Comparison of ENCODE assay signal across 14 cellular contexts in the genomic region with DNA sequence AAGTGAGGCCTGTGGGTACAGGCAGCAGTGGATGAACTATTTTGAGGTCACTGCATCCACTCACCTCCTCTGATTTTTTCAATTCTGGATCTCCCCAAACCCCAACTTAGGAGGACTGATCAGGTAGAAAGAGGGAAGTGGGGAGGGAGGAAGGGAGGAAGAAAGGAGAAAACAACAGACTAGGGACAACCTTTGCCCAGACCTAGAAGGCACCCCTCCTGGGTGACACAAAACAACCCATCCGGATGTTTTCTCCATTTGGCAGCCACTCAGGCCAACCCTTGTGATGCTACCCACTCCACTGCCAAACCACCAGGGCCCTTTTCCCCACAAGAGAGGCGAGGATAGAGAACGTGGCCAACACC. TPM values are rescaled to one million over a fixed set of nuclear protein-coding genes. Genes with fewer than 3 reads are reported as not detected.
DNase-seq lines count a peak whose midpoint lies in the region; ATAC-seq, FAIRE-seq and TF ChIP-seq lines count a peak whose summit lies in the region.
"Had no signal": no experiment of that assay in that cellular context is flagged by ENCODE, and none has a peak within 500 bp of the region (broad histone marks: within the 10 kb centered on the region; RNA-seq: fewer than 3 reads in every experiment).

No MANE protein-coding gene starts in this region.

- H3K9me3 Mint-ChIP-seq in activated T-cell treated with anti-CD3 and anti-CD28 coated beads, Interleukin-2, amount 50 U/mL, for 4 hours: no peaks in the 10 kb centered on the region
- H3K9me3 Mint-ChIP-seq in activated CD8-positive, alpha-beta T cell treated with anti-CD3 and anti-CD28 coated beads for 36 hours: no peaks in the 10 kb centered on the region
- no peaks in the 10 kb centered on the region for H3K9me3 Mint-ChIP-seq in immature natural killer cell
- H3K9me3 Mint-ChIP-seq in stimulated activated naive B cell treated with anti-CD40 and anti-IgM and Interleukin-4, amounts not matched to agents 10 μg/mL and 1 μg/mL and 100 μg/mL, for 72 hours: no peaks in the 10 kb centered on the region

- FAIRE-seq in H54 (lab: Jason Lieb, UNC): no peak

- TF ChIP-seq CTCF in activated CD8-positive, alpha-beta T cell treated with anti-CD3 and anti-CD28 coated beads for 36 hours (IDR thresholded peaks at IDR 0.05): no peak

- POLR2A ChIA-PET in activated CD8-positive, alpha-beta T cell treated with anti-CD3 and anti-CD28 coated beads for 36 hours (lab: Charles Lee): interaction anchor here (0.5 to 0.8 kb wide), 2 partner anchors 45 to 626 kb away, joined by 3 to 4 read pairs; no protein-coding TSS in a partner anchor

- TF ChIP-seq POLR2A in H54 (IDR thresholded peaks at IDR 0.05; ENCODE audit: low read depth, low read length): no peak

- H3K27me3 Mint-ChIP-seq in activated T-cell treated with anti-CD3 and anti-CD28 coated beads, Interleukin-2, amount 50 U/mL, for 4 hours (ENCODE audit: low read depth): no peaks in the 10 kb centered on the region
- no peaks in the 10 kb centered on the region for H3K27me3 Mint-ChIP-seq in activated CD8-positive, alpha-beta T cell treated with anti-CD3 and anti-CD28 coated beads for 36 hours
- peaks cover 0 to 2% (median 0%) of the 10 kb centered on the region in 3 donors for H3K27me3 Mint-ChIP-seq in immature natural killer cell (ENCODE audit: low read depth in 3 of 3)
- H3K27me3 Mint-ChIP-seq in stimulated activated naive B cell treated with anti-CD40 and anti-IgM and Interleukin-4, amounts not matched to agents 10 μg/mL and 1 μg/mL and 100 μg/mL, for 72 hours: no peaks in the 10 kb centered on the region

- DNase-seq in activated T-cell treated with anti-CD3 and anti-CD28 coated beads, Interleukin-2, amount 50 U/mL, for 4 hours: no peak
- no peak for DNase-seq in activated T-cell treated with anti-CD3 and anti-CD28 coated beads, Interleukin-2, amount 50 U/mL, for 48 hours
- peak; percentile 41 for DNase-seq in activated CD8-positive, alpha-beta T cell treated with anti-CD3 and anti-CD28 coated beads for 36 hours
- DNase-seq in immature natural killer cell: no peak
- DNase-seq in stimulated activated naive B cell treated with anti-CD40 and anti-IgM and Interleukin-4, amounts not matched to agents 10 μg/mL and 1 μg/mL and 100 μg/mL, for 72 hours: no peak
- DNase-seq in DMS114 treated with DMSO at 0.1 percent for 48 hours (lab: John Stamatoyannopoulos, UW; ENCODE audit: unreplicated experiment): no peak
- DNase-seq in H54 (ENCODE audit: insufficient read length, low spot score): no peak
- no peak for DNase-seq in SIG-M5 (lab: John Stamatoyannopoulos, UW)
- DNase-seq: foreskin melanocyte, NCI-H187 had no signal

- CTCF ChIA-PET in activated CD8-positive, alpha-beta T cell treated with anti-CD3 and anti-CD28 coated beads for 36 hours (lab: Charles Lee): interaction anchor here (1.0 to 1.3 kb wide), 3 partner anchors 9 to 303 kb away, joined by 3 to 4 read pairs (median 3); no protein-coding TSS in a partner anchor

- peaks cover 73% of the 10 kb centered on the region for H3K4me1 Mint-ChIP-seq in activated T-cell treated with anti-CD3 and anti-CD28 coated beads, Interleukin-2, amount 50 U/mL, for 4 hours (ENCODE audit: low read depth)
- peaks cover 75% of the 10 kb centered on the region for H3K4me1 Mint-ChIP-seq in activated CD8-positive, alpha-beta T cell treated with anti-CD3 and anti-CD28 coated beads for 36 hours (ENCODE audit: low read depth)
- peaks cover 58 to 59% of the 10 kb centered on the region in 2 donors for H3K4me1 Mint-ChIP-seq in immature natural killer cell
- H3K4me1 Mint-ChIP-seq in stimulated activated naive B cell treated with anti-CD40 and anti-IgM and Interleukin-4, amounts not matched to agents 10 μg/mL and 1 μg/mL and 100 μg/mL, for 72 hours: peaks cover 66 to 86% of the 10 kb centered on the region in 2 donors

- no peak for ATAC-seq in activated T-cell treated with anti-CD3 and anti-CD28 coated beads, Interleukin-2, amount 50 U/mL, for 4 hours
- no peak for ATAC-seq in activated CD8-positive, alpha-beta T cell treated with anti-CD3 and anti-CD28 coated beads for 36 hours
- ATAC-seq in stimulated activated naive B cell treated with anti-CD40 and anti-IgM and Interleukin-4, amounts not matched to agents 10 μg/mL and 1 μg/mL and 100 μg/mL, for 72 hours (replicated peaks): no peak
- ATAC-seq: activated CD4-positive, CD25-positive, alpha-beta regulatory T cell treated with anti-CD3 and anti-CD28 coated beads, Interleukin-2, amount 50 U/mL, for 24 hours had no signal

- peak overlapping the region; percentile 87 for H3K27ac Mint-ChIP-seq in activated CD8-positive, alpha-beta T cell treated with anti-CD3 and anti-CD28 coated beads for 36 hours
- peak overlapping the region in 5 of 6 donors; percentile 61 to 97 (median 93) for H3K27ac Mint-ChIP-seq in immature natural killer cell
- H3K27ac Mint-ChIP-seq in stimulated activated naive B cell treated with anti-CD40 and anti-IgM and Interleukin-4, amounts not matched to agents 10 μg/mL and 1 μg/mL and 100 μg/mL, for 72 hours: peak overlapping the region; percentile 51

- H3K4me3 Mint-ChIP-seq in activated T-cell treated with anti-CD3 and anti-CD28 coated beads, Interleukin-2, amount 50 U/mL, for 4 hours: peak overlapping the region; percentile 90
- H3K4me3 Mint-ChIP-seq in activated CD8-positive, alpha-beta T cell treated with anti-CD3 and anti-CD28 coated beads for 36 hours: peak overlapping the region; percentile 94
- peak overlapping the region; percentile 33 to 97 (median 94) for H3K4me3 Mint-ChIP-seq in immature natural killer cell
- no peak overlapping the region for H3K4me3 Mint-ChIP-seq in stimulated activated naive B cell treated with anti-CD40 and anti-IgM and Interleukin-4, amounts not matched to agents 10 μg/mL and 1 μg/mL and 100 μg/mL, for 72 hours

- intact Hi-C loops in activated CD8-positive, alpha-beta T cell treated with anti-CD3 and anti-CD28 coated beads for 36 hours (cut with micrococcal nuclease): loop anchor here (5.0 kb wide), 2 partner anchors 62 to 167 kb away; partner anchors contain the start of gene IKZF3

- peaks cover 13% of the 10 kb centered on the region for H3K36me3 Mint-ChIP-seq in activated T-cell treated with anti-CD3 and anti-CD28 coated beads, Interleukin-2, amount 50 U/mL, for 4 hours (ENCODE audit: insufficient read depth)
- peaks cover 49% of the 10 kb centered on the region for H3K36me3 Mint-ChIP-seq in activated CD8-positive, alpha-beta T cell treated with anti-CD3 and anti-CD28 coated beads for 36 hours (ENCODE audit: low read depth)
- peaks cover 0 to 7% (median 3%) of the 10 kb centered on the region in 3 donors for H3K36me3 Mint-ChIP-seq in immature natural killer cell
- peaks cover 25 to 45% of the 10 kb centered on the region in 2 donors for H3K36me3 Mint-ChIP-seq in stimulated activated naive B cell treated with anti-CD40 and anti-IgM and Interleukin-4, amounts not matched to agents 10 μg/mL and 1 μg/mL and 100 μg/mL, for 72 hours

RNA-seq across cellular contexts. Expression of gene ORMDL3, which starts 2.7 kb away (rescaled TPM):
- 10 to 100 TPM; 48.9 to 71.0 (median 52.1) TPM for total RNA-seq in activated T-cell treated with anti-CD3 and anti-CD28 coated beads, Interleukin-2, amount 50 U/mL, for 4 hours
- 10 to 100 TPM; 78.8 to 80.5 TPM for total RNA-seq in activated CD8-positive, alpha-beta T cell treated with anti-CD3 and anti-CD28 coated beads for 36 hours
- 100 to 1,000 TPM in 1 of 3 donors, 10 to 100 TPM in 2; 44.1 to 154 (median 63.8) TPM for polyA plus RNA-seq in immature natural killer cell

RNA-seq across cellular contexts. Expression of gene LRRC3C, which starts 2.9 kb away (rescaled TPM):
- not detected for total RNA-seq in activated T-cell treated with anti-CD3 and anti-CD28 coated beads, Interleukin-2, amount 50 U/mL, for 4 hours
- total RNA-seq in activated CD8-positive, alpha-beta T cell treated with anti-CD3 and anti-CD28 coated beads for 36 hours: not detected
- not detected for polyA plus RNA-seq in immature natural killer cell
- total RNA-seq: Daoy, SJSA1 had no signal
- polyA plus RNA-seq: adipose tissue had no signal

RNA-seq across cellular contexts. Expression of gene GSDMB, which starts 6.2 kb away (rescaled TPM):
- total RNA-seq in activated T-cell treated with anti-CD3 and anti-CD28 coated beads, Interleukin-2, amount 50 U/mL, for 4 hours: 1 to 10 TPM; 4.1 to 5.1 (median 4.7) TPM
- total RNA-seq in activated CD8-positive, alpha-beta T cell treated with anti-CD3 and anti-CD28 coated beads for 36 hours: 10 to 100 TPM; 26.9 to 32.5 TPM
- polyA plus RNA-seq in immature natural killer cell: 1 to 10 TPM in 2 of 3 donors, under 1 TPM in 1; 0.13 to 2.4 (median 2.1) TPM

RNA-seq across cellular contexts. Expression of gene GSDMA, which starts 38.1 kb away (rescaled TPM):
- total RNA-seq in activated T-cell treated with anti-CD3 and anti-CD28 coated beads, Interleukin-2, amount 50 U/mL, for 4 hours: 1 to 10 TPM in 1 of 3 donors, under 1 TPM in 2; 0.32 to 1.6 (median 0.41) TPM
- total RNA-seq in activated CD8-positive, alpha-beta T cell treated with anti-CD3 and anti-CD28 coated beads for 36 hours: 1 to 10 TPM; 1.3 to 1.6 TPM
- polyA plus RNA-seq in immature natural killer cell: 1 to 10 TPM in 1 of 3 donors, not detected in 2; 2.3 TPM
- total RNA-seq: Daoy, SJSA1 had no signal

RNA-seq across cellular contexts. Expression of gene PSMD3, which starts 55.9 kb away (rescaled TPM):
- 100 to 1,000 TPM; 276 to 288 (median 280) TPM for total RNA-seq in activated T-cell treated with anti-CD3 and anti-CD28 coated beads, Interleukin-2, amount 50 U/mL, for 4 hours
- total RNA-seq in activated CD8-positive, alpha-beta T cell treated with anti-CD3 and anti-CD28 coated beads for 36 hours: 100 to 1,000 TPM; 149 to 153 TPM
- 10 to 100 TPM; 47.0 to 59.1 (median 47.7) TPM for polyA plus RNA-seq in immature natural killer cell

Comparison
In these comparisons a context has a peak if more than half of its experiments do, and no peak if none do; other contexts are left out.
1. H3K4me3 Mint-ChIP-seq: peak in activated T-cell treated with anti-CD3 and anti-CD28 coated beads, Interleukin-2, amount 50 U/mL, for 4 hours (single experiment), activated CD8-positive, alpha-beta T cell treated with anti-CD3 and anti-CD28 coated beads for 36 hours (single experiment) and immature natural killer cell (5 of 5); none in stimulated activated naive B cell treated with anti-CD40 and anti-IgM and Interleukin-4, amounts not matched to agents 10 μg/mL and 1 μg/mL and 100 μg/mL, for 72 hours (0 of 2).
2. RNA of gene GSDMB, which starts 6.2 kb away (total RNA-seq): 26.9 to 32.5 TPM in activated CD8-positive, alpha-beta T cell treated with anti-CD3 and anti-CD28 coated beads for 36 hours; 4.1 to 5.1 TPM in activated T-cell treated with anti-CD3 and anti-CD28 coated beads, Interleukin-2, amount 50 U/mL, for 4 hours; every median in the first group is over 4 times any median in the second.
3. Peak in every context shown above with its lines, with median percentiles within 50 percentile points of each other: H3K27ac Mint-ChIP-seq.